Comparison of ENCODE assay signal across 8 cellular contexts in genomic region chr15:70526221-70526973, GRCh38.
A peak's percentile ranks its signal among the peaks of the same experiment; 100 is the strongest.
DNase-seq lines count a peak whose midpoint lies in the region; ATAC-seq and TF ChIP-seq lines count a peak whose summit lies in the region.

No MANE protein-coding gene starts in this region.

- no peak for DNase-seq in AG04449 (ENCODE audit: low read depth, low spot score)
- peak; percentile 56 for DNase-seq in HEK293T (ENCODE audit: extremely low spot score)
- DNase-seq in NCI-H748 treated with DMSO at 0.1 percent for 48 hours (lab: John Stamatoyannopoulos, UW): peak; percentile 92
- peak; percentile 50 for DNase-seq in dedifferentiated amniotic fluid mesenchymal stem cell (ENCODE audit: extremely low spot score)
- DNase-seq in spleen: peak; percentile 78
- DNase-seq in stimulated activated CD4-positive, alpha-beta T cell treated with anti-CD3 and anti-CD28 coated beads, Interleukin-12 subunit alpha, Interleukin-12 subunit beta, amount 100 ng/mL, for 4 hours: no peak

- CTCF ChIA-PET in AG04449 (lab: Yijun Ruan, JAX) (interaction anchor here (1.4 kb wide), 1 partner anchor 9 kb away, joined by 5 read pairs; no protein-coding TSS in a partner anchor), HEK293T (lab: Yijun Ruan, JAX) (interaction anchor here (0.9 to 1.3 kb wide), 2 partner anchors 9 to 38 kb away, joined by 3 read pairs; no protein-coding TSS in a partner anchor)

- H3K36me3 ChIP-seq in spleen: no peaks in the 10 kb centered on the region

- TF ChIP-seq CTCF in AG04449 (IDR thresholded peaks at IDR 0.05; ENCODE audit: insufficient read depth, low read length, missing control alignments) (no peak), spleen (IDR thresholded peaks at IDR 0.05 in 8 of 11, conservative IDR thresholded peaks at IDR 0.05 in 3 of 11) (no peak)

- WGBS in spleen, 5 donors: 50 to 66% (median 58%) methylated on average over 12 of the region's 12 CpGs

- ATAC-seq in HG03139 (IDR thresholded peaks at IDR 0.05; ENCODE audit: unreplicated experiment): no peak
- no peak for ATAC-seq in GM19397 (IDR thresholded peaks at IDR 0.05; ENCODE audit: unreplicated experiment)

- peaks cover 0 to 5% (median 0%) of the 10 kb centered on the region in 8 donors for H3K9me3 ChIP-seq in spleen

- intact Hi-C loops in spleen (cut with DNase I; ENCODE audit: low total_unique reads): no loop called here

- peak overlapping the region; percentile 32 for H3K4me3 ChIP-seq in AG04449 (ENCODE audit: low read depth, low read length)
- peak overlapping the region in 1 of 8 donors; percentile 22 for H3K4me3 ChIP-seq in spleen

- no peaks in the 10 kb centered on the region for H3K27me3 ChIP-seq in spleen (replicated peaks in 1 of 7)

- POLR2A ChIA-PET in AG04449 (lab: Yijun Ruan, JAX) (interaction anchor here (0.7 to 1.4 kb wide), 2 partner anchors 9 to 342 kb away, joined by 3 read pairs; no protein-coding TSS in a partner anchor), HEK293T (lab: Yijun Ruan, JAX) (interaction anchor here (0.6 to 2.3 kb wide), 7 partner anchors 9 to 50 kb away, joined by 3 to 8 read pairs (median 4); no protein-coding TSS in a partner anchor)

- H3K27ac ChIP-seq in spleen: no peak overlapping the region

- peaks cover 4 to 46% (median 26%) of the 10 kb centered on the region in 6 donors for H3K4me1 ChIP-seq in spleen

- no peak for TF ChIP-seq POLR2A in spleen (IDR thresholded peaks at IDR 0.05)

TF ChIP-seq in HEK293T, 16 proteins besides CTCF, POLR2A, EP300 and RAD21:
- TF ChIP-seq FOXM1 (IDR thresholded peaks at IDR 0.05; ENCODE audit: borderline replicate concordance) (peak; percentile 36; the same call in 1 of the 2 replicates), SP1 (IDR thresholded peaks at IDR 0.05) (no peak), FOXK2 (IDR thresholded peaks at IDR 0.05) (no peak), SUZ12 (IDR thresholded peaks at IDR 0.05) (no peak), PKNOX1 (IDR thresholded peaks at IDR 0.05) (no peak), ZNF384 (IDR thresholded peaks at IDR 0.05) (no peak), L3MBTL2 (conservative IDR thresholded peaks at IDR 0.05) (peak; percentile 64), CTBP1 (IDR thresholded peaks at IDR 0.05; ENCODE audit: borderline replicate concordance) (peak; percentile 78)

Comparison
In these comparisons a context has a peak if more than half of its experiments do, and no peak if none do; other contexts are left out.
1. DNase-seq: peak in HEK293T (single experiment), NCI-H748 treated with DMSO at 0.1 percent for 48 hours (single experiment), dedifferentiated amniotic fluid mesenchymal stem cell (single experiment) and spleen (single experiment); none in AG04449 (single experiment) and stimulated activated CD4-positive, alpha-beta T cell treated with anti-CD3 and anti-CD28 coated beads, Interleukin-12 subunit alpha, Interleukin-12 subunit beta, amount 100 ng/mL, for 4 hours (single experiment).